Comparison of ENCODE assay signal across 9 cellular contexts in genomic region chr9:97900738-97901565, GRCh38. TPM values are rescaled to one million over a fixed set of nuclear protein-coding genes. Genes with fewer than 3 reads are reported as not detected.
DNase-seq lines count a peak whose midpoint lies in the region; ATAC-seq and TF ChIP-seq lines count a peak whose summit lies in the region.
"Had no signal": no experiment of that assay in that cellular context is flagged by ENCODE, and none has a peak within 500 bp of the region (broad histone marks: within the 10 kb centered on the region; RNA-seq: fewer than 3 reads in every experiment).

No MANE protein-coding gene starts in this region.

- no peaks in the 10 kb centered on the region for H3K27me3 Mint-ChIP-seq in T-helper 17 cell

- TF ChIP-seq CTCF in smooth muscle cell (IDR thresholded peaks at IDR 0.05; ENCODE audit: borderline replicate concordance, insufficient read depth, poor library complexity, severe bottlenecking): peak; percentile 80

- no peak overlapping the region for H3K9ac ChIP-seq in smooth muscle cell (ENCODE audit: low read depth)

- H3K4me1 ChIP-seq in smooth muscle cell (ENCODE audit: low read depth): no peaks in the 10 kb centered on the region

- H3K4me3 Mint-ChIP-seq in T-helper 17 cell: no peak overlapping the region

- no peak overlapping the region for H2AFZ ChIP-seq in smooth muscle cell (ENCODE audit: low read depth)

- 57% methylated on average over 5 of the region's 5 CpGs for WGBS in smooth muscle cell (ENCODE audit: low lambda C conversion rate)

- no peak overlapping the region for H3K27ac ChIP-seq in smooth muscle cell (ENCODE audit: low read depth)

- peaks cover 2% of the 10 kb centered on the region for H3K36me3 Mint-ChIP-seq in T-helper 17 cell (ENCODE audit: low read depth)

- H3F3A ChIP-seq in smooth muscle cell (ENCODE audit: low read depth): no peaks in the 10 kb centered on the region

- H3K9me3 ChIP-seq in T-helper 17 cell (ENCODE audit: control insufficient read depth, low read length, poor library complexity, severe bottlenecking) (no peaks in the 10 kb centered on the region), smooth muscle cell (replicated peaks; ENCODE audit: low read depth) (no peaks in the 10 kb centered on the region)

- H3K36me3 ChIP-seq in smooth muscle cell (ENCODE audit: low read depth): no peaks in the 10 kb centered on the region

- peaks cover 8% of the 10 kb centered on the region for H4K20me1 ChIP-seq in smooth muscle cell (ENCODE audit: low read depth)

- peaks cover 41% of the 10 kb centered on the region for H3K4me1 Mint-ChIP-seq in T-helper 17 cell

- no peak overlapping the region for H3K4me3 ChIP-seq in smooth muscle cell

- no peaks in the 10 kb centered on the region for H3K79me2 ChIP-seq in smooth muscle cell (ENCODE audit: low read depth)

- no peak overlapping the region for H3K4me2 ChIP-seq in smooth muscle cell

- H3K27ac Mint-ChIP-seq in T-helper 17 cell: peak overlapping the region; percentile 99

- intact Hi-C loops in Right ventricle myocardium superior (cut with DNase I) (loop anchor here (2.0 kb wide), 1 partner anchor 188 kb away; no protein-coding TSS in a partner anchor), Right ventricle myocardium inferior (cut with DNase I) (loop anchor here (1.0 to 2.0 kb wide), 2 partner anchors 191 to 432 kb away; no protein-coding TSS in a partner anchor)

- no peaks in the 10 kb centered on the region for H3K27me3 ChIP-seq in smooth muscle cell (ENCODE audit: low read depth)

- DNase-seq in Right ventricle myocardium superior: no peak
- no peak for DNase-seq in Right ventricle myocardium inferior (ENCODE audit: missing footprints)
- DNase-seq in M059J (ENCODE audit: low read depth): peak; percentile 57
- no peak for DNase-seq in T-helper 17 cell
- peak; percentile 66 for DNase-seq in glomerular visceral epithelial cell (ENCODE audit: extremely low spot score)
- DNase-seq in smooth muscle cell (lab: John Stamatoyannopoulos, UW; ENCODE audit: unreplicated experiment): no peak
- no peak for DNase-seq in amniotic stem cell (lab: John Stamatoyannopoulos, UW)

- ATAC-seq in Right ventricle myocardium superior (ENCODE audit: poor library complexity) (peak; percentile 74), Right ventricle myocardium inferior (no peak), T-helper 17 cell (no peak), HG02938 (IDR thresholded peaks at IDR 0.05; ENCODE audit: unreplicated experiment) (no peak)

RNA-seq across cellular contexts. Expression of gene TRMO, which starts 21.3 kb away (rescaled TPM):
- total RNA-seq in Right ventricle myocardium superior (5.8 TPM), Right ventricle myocardium inferior (6.5 TPM), T-helper 17 cell (10 to 100 TPM; 41.2 to 46.3 TPM), smooth muscle cell (8.1 and 17.9 TPM in 2 replicates)
- 17.3 and 18.4 TPM in 2 replicates for total RNA-seq in M059J (2014; rRNA removed; shearing (Covaris generic))
- 5.5 and 5.8 TPM in 2 replicates for polyA plus RNA-seq in smooth muscle cell

RNA-seq across cellular contexts. Expression of gene HEMGN, which starts 37.0 kb away (rescaled TPM):
- total RNA-seq in Right ventricle myocardium superior (not detected), Right ventricle myocardium inferior (0.11 TPM), T-helper 17 cell (1 to 10 TPM; 1.3 to 9.0 TPM), smooth muscle cell (not detected in 2 replicates)
- total RNA-seq in M059J (2014; rRNA removed; shearing (Covaris generic)): not detected in 2 replicates
- polyA plus RNA-seq in smooth muscle cell: not detected in 2 replicates
- total RNA-seq: dermis microvascular lymphatic vessel endothelial cell had no signal

RNA-seq across cellular contexts. Expression of gene FOXE1, which starts 47.9 kb away (rescaled TPM):
- not detected for total RNA-seq in Right ventricle myocardium superior
- not detected for total RNA-seq in Right ventricle myocardium inferior
- not detected in 2 replicates for total RNA-seq in M059J (2014; rRNA removed; shearing (Covaris generic))
- under 1 TPM in 1 of 2 donors, not detected in 1; 0.08 TPM for total RNA-seq in T-helper 17 cell
- not detected in 2 replicates for total RNA-seq in smooth muscle cell
- not detected in 2 replicates for polyA plus RNA-seq in smooth muscle cell
- total RNA-seq: dermis microvascular lymphatic vessel endothelial cell had no signal

Comparison
In these comparisons a context has a peak if more than half of its experiments do, and no peak if none do; other contexts are left out.
1. DNase-seq: peak in M059J (single experiment) and glomerular visceral epithelial cell (single experiment); none in Right ventricle myocardium superior (single experiment), Right ventricle myocardium inferior (single experiment), T-helper 17 cell (0 of 3), smooth muscle cell (single experiment) and amniotic stem cell (single experiment).